ENCODE assay signal across 1 cellular context in the genomic region with DNA sequence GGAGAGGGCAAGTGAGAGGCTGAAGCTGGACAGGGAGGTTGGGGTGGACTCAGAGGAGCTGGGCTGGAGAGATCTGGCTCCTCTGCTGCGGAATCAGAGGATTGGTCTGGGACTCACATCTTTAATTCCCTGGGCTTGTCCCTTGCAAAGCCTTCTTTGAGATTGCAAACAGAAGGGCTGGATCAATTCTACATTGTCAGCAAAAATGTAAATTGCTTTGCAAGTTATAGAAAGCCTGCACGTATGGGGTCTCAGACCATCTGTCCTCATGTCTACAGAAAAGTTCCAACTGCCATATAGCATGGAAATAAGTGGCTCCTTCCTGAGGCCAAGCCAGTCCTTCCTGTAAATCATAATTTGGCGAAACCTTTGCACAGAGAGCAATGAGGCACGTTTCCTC.
TF ChIP-seq lines count a peak whose summit lies in the region.

No MANE protein-coding gene starts in this region.

TF ChIP-seq in HepG2, 621 proteins besides CTCF, POLR2A, EP300 and RAD21 (continued from another document):
- TF ChIP-seq, protein P1, sequence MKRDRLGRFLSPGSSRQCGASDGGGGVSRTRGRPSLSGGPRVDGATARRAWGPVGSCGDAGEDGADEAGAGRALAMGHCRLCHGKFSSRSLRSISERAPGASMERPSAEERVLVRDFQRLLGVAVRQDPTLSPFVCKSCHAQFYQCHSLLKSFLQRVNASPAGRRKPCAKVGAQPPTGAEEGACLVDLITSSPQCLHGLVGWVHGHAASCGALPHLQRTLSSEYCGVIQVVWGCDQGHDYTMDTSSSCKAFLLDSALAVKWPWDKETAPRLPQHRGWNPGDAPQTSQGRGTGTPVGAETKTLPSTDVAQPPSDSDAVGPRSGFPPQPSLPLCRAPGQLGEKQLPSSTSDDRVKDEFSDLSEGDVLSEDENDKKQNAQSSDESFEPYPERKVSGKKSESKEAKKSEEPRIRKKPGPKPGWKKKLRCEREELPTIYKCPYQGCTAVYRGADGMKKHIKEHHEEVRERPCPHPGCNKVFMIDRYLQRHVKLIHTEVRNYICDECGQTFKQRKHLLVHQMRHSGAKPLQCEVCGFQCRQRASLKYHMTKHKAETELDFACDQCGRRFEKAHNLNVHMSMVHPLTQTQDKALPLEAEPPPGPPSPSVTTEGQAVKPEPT (CRISPR knock-in tag; IDR thresholded peaks at IDR 0.05; ENCODE audit: low read depth), result no peak
- no peak for TF ChIP-seq ZNF703 (CRISPR knock-in tag; IDR thresholded peaks at IDR 0.05; ENCODE audit: borderline replicate concordance)
- TF ChIP-seq HNRNPLL (IDR thresholded peaks at IDR 0.05; ENCODE audit: low read depth, low read length, poor library complexity, severe bottlenecking), result no peak
- TF ChIP-seq, protein P2, sequence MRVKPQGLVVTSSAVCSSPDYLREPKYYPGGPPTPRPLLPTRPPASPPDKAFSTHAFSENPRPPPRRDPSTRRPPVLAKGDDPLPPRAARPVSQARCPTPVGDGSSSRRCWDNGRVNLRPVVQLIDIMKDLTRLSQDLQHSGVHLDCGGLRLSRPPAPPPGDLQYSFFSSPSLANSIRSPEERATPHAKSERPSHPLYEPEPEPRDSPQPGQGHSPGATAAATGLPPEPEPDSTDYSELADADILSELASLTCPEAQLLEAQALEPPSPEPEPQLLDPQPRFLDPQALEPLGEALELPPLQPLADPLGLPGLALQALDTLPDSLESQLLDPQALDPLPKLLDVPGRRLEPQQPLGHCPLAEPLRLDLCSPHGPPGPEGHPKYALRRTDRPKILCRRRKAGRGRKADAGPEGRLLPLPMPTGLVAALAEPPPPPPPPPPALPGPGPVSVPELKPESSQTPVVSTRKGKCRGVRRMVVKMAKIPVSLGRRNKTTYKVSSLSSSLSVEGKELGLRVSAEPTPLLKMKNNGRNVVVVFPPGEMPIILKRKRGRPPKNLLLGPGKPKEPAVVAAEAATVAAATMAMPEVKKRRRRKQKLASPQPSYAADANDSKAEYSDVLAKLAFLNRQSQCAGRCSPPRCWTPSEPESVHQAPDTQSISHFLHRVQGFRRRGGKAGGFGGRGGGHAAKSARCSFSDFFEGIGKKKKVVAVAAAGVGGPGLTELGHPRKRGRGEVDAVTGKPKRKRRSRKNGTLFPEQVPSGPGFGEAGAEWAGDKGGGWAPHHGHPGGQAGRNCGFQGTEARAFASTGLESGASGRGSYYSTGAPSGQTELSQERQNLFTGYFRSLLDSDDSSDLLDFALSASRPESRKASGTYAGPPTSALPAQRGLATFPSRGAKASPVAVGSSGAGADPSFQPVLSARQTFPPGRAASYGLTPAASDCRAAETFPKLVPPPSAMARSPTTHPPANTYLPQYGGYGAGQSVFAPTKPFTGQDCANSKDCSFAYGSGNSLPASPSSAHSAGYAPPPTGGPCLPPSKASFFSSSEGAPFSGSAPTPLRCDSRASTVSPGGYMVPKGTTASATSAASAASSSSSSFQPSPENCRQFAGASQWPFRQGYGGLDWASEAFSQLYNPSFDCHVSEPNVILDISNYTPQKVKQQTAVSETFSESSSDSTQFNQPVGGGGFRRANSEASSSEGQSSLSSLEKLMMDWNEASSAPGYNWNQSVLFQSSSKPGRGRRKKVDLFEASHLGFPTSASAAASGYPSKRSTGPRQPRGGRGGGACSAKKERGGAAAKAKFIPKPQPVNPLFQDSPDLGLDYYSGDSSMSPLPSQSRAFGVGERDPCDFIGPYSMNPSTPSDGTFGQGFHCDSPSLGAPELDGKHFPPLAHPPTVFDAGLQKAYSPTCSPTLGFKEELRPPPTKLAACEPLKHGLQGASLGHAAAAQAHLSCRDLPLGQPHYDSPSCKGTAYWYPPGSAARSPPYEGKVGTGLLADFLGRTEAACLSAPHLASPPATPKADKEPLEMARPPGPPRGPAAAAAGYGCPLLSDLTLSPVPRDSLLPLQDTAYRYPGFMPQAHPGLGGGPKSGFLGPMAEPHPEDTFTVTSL (CRISPR knock-in tag; IDR thresholded peaks at IDR 0.05; ENCODE audit: borderline replicate concordance), result no peak
- no peak for TF ChIP-seq HOXA5 (CRISPR knock-in tag; IDR thresholded peaks at IDR 0.05)
- peak in 1 of 2 experiments; percentile 77; a peak in 3 of 4 replicates for TF ChIP-seq MAFK (conservative IDR thresholded peaks at IDR 0.05 in 1 of 2, IDR thresholded peaks at IDR 0.05 in 1 of 2; ENCODE audit: low read length in 2 of 2)
- TF ChIP-seq ZNF577 (CRISPR knock-in tag; IDR thresholded peaks at IDR 0.05; ENCODE audit: borderline replicate concordance, low read depth), result no peak
- no peak for TF ChIP-seq ESRRA (CRISPR knock-in tag; IDR thresholded peaks at IDR 0.05; ENCODE audit: low read depth)
- no peak for TF ChIP-seq ATF7 (IDR thresholded peaks at IDR 0.05)
- no peak for TF ChIP-seq ATF7 (CRISPR knock-in tag; IDR thresholded peaks at IDR 0.05)
TF ChIP-seq in HepG2: peak in this region for 2.
